In genomic region chr10:27446091-27446918, GRCh38 we compare ENCODE assay signal across 7 cellular contexts. TPM values are rescaled to one million over a fixed set of nuclear protein-coding genes. Genes with fewer than 3 reads are reported as not detected.
DNase-seq lines count a peak whose midpoint lies in the region; FAIRE-seq and TF ChIP-seq lines count a peak whose summit lies in the region.

No MANE protein-coding gene starts in this region.

- dilution Hi-C loops in keratinocyte (cut with MboI; ENCODE audit: extremely low pct_ligation_motif_present, low sequenced_read_pairs) = no loop called here

- no peak overlapping the region for H3K9ac ChIP-seq in keratinocyte (ENCODE audit: control insufficient read depth, extremely low read depth, insufficient read depth, low read length)

- H3K9me3 ChIP-seq in keratinocyte (ENCODE audit: control insufficient read depth, low read depth, low read length) (no peaks in the 10 kb centered on the region), transverse colon (no peaks in the 10 kb centered on the region)

- H3K79me2 ChIP-seq in keratinocyte (ENCODE audit: control insufficient read depth, insufficient read depth, low read length) = no peaks in the 10 kb centered on the region

- H3K36me3 ChIP-seq in keratinocyte (ENCODE audit: control insufficient read depth in 2 of 2, extremely low read depth in 1 of 2, insufficient read depth in 2 of 2, low read length in 2 of 2) (no peaks in the 10 kb centered on the region), transverse colon (no peaks in the 10 kb centered on the region)

- H3K9me1 ChIP-seq in keratinocyte (ENCODE audit: control insufficient read depth, extremely low read depth, insufficient read depth, low read length) = no peaks in the 10 kb centered on the region

- DNase-seq in GF-D8 (lab: John Stamatoyannopoulos, UW) (peak; percentile 18), NCI-H1048 (lab: John Stamatoyannopoulos, UW) (peak; percentile 1), astrocyte of the spinal cord (ENCODE audit: low read depth, low spot score) (peak; percentile 48), keratinocyte (ENCODE audit: low read depth, low spot score) (peak; percentile 9), transverse colon (no peak), activated T-cell treated with anti-CD3 and anti-CD28 coated beads for 4 hours (no peak), T1000 (lab: John Stamatoyannopoulos, UW) (no peak)

- H3K27me3 ChIP-seq in keratinocyte (ENCODE audit: control insufficient read depth, extremely low read depth, insufficient read depth, low read length) (no peaks in the 10 kb centered on the region), transverse colon (no peaks in the 10 kb centered on the region)

- TF ChIP-seq CTCF in astrocyte of the spinal cord (IDR thresholded peaks at IDR 0.05; ENCODE audit: low read depth, low read length) (peak; percentile 47), keratinocyte (optimal IDR thresholded peaks at IDR 0.05 in 1 of 3, IDR thresholded peaks at IDR 0.05 in 1 of 3, conservative IDR thresholded peaks at IDR 0.05 in 1 of 3; ENCODE audit: extremely low read depth in 1 of 3, insufficient read depth in 2 of 3, low read length in 3 of 3) (peak in 2 of 3 experiments; percentile 30 to 41), transverse colon (IDR thresholded peaks at IDR 0.05) (peak; percentile 30 to 43 (median 34))

- no peak for TF ChIP-seq POLR2A in transverse colon (IDR thresholded peaks at IDR 0.05)

- WGBS in transverse colon (ENCODE audit: low coverage in 1 of 2), 2 donors = 2 to 3% methylated on average over 5 of the region's 5 CpGs

- no peak for TF ChIP-seq EP300 in transverse colon (IDR thresholded peaks at IDR 0.05; ENCODE audit: low read depth)

- H3K4me1 ChIP-seq in keratinocyte (ENCODE audit: control insufficient read depth, extremely low read depth, insufficient read depth, low read length) = peaks cover 11% of the 10 kb centered on the region
- no peaks in the 10 kb centered on the region for H3K4me1 ChIP-seq in transverse colon

- FAIRE-seq in keratinocyte (lab: Jason Lieb, UNC) = peak; percentile 71

- intact Hi-C loops in transverse colon (cut with DNase I; ENCODE audit: low total_unique reads) = no loop called here

- H3K27ac ChIP-seq in keratinocyte (ENCODE audit: control insufficient read depth, insufficient read depth, low read length) (no peak overlapping the region), transverse colon (no peak overlapping the region)

- H4K20me1 ChIP-seq in keratinocyte (ENCODE audit: control insufficient read depth, extremely low read depth, insufficient read depth, low read length) = no peaks in the 10 kb centered on the region

- no peak overlapping the region for H3K4me3 ChIP-seq in astrocyte of the spinal cord (ENCODE audit: low read depth, low read length)
- H3K4me3 ChIP-seq in keratinocyte (ENCODE audit: control insufficient read depth in 2 of 3, extremely low read depth in 1 of 3, insufficient read depth in 2 of 3, low read depth in 1 of 3, low read length in 3 of 3) = no peak overlapping the region
- H3K4me3 ChIP-seq in transverse colon = no peak overlapping the region

- peak overlapping the region; percentile 60 for H3K4me2 ChIP-seq in keratinocyte (ENCODE audit: control insufficient read depth, extremely low read depth, insufficient read depth, low read depth, low read length)

- in situ Hi-C loops in astrocyte of the spinal cord (cut with HindIII; ENCODE audit: low sequenced_read_pairs) = no loop called here
- in situ Hi-C loops in transverse colon (cut with MboI; ENCODE audit: low pct_ligation_motif_present in 1 of 4, low pct_unique_long_range_greater_than_20kb in 1 of 4, low sequenced_read_pairs in 3 of 4) = loop anchor here (10.0 to 25.0 kb wide), 3 partner anchors 208 to 791 kb away; no protein-coding TSS in a partner anchor

- peak overlapping the region; percentile 63 for H2AFZ ChIP-seq in keratinocyte (ENCODE audit: control insufficient read depth, low read length)

RNA-seq across cellular contexts. Expression of gene RAB18, which starts 57.8 kb away (rescaled TPM):
- 72.6 to 179 TPM (median 94.4 TPM) in 3 replicates for polyA plus RNA-seq in keratinocyte
- polyA plus RNA-seq in keratinocyte (2011; ENCODE audit: low read depth) = 137 TPM
- 96.3 and 190 TPM in 2 replicates for polyA plus RNA-seq in keratinocyte (2011; cell fraction: cytosol; rRNA removed)
- polyA plus RNA-seq in keratinocyte (2011; cell fraction: nucleus; rRNA removed) = 62.0 and 102 TPM in 2 replicates
- polyA plus RNA-seq in keratinocyte (2012; ENCODE audit: low replicate concordance) = 107 and 125 TPM in 2 replicates
- polyA minus RNA-seq in keratinocyte = 5.0 to 60.1 TPM (median 26.0 TPM) in 3 replicates
- polyA minus RNA-seq in keratinocyte (2011; cell fraction: cytosol; rRNA and poly(A)+ RNA removed) = 49.7 TPM
- polyA minus RNA-seq in keratinocyte (2011; cell fraction: nucleus; rRNA and poly(A)+ RNA removed) = 23.1 and 49.6 TPM in 2 replicates
- 10 to 100 TPM; 13.1 to 84.5 (median 36.4) TPM for total RNA-seq in transverse colon

Comparison
In these comparisons a context has a peak if more than half of its experiments do, and no peak if none do; other contexts are left out.
1. DNase-seq: peak in GF-D8 (single experiment), NCI-H1048 (single experiment), astrocyte of the spinal cord (single experiment) and keratinocyte (single experiment); none in transverse colon (single experiment), activated T-cell treated with anti-CD3 and anti-CD28 coated beads for 4 hours (single experiment) and T1000 (single experiment).
2. Peak in every context shown above with its lines, with median percentiles within 50 percentile points of each other: CTCF ChIP-seq.